Comparison of ENCODE assay signal across 2 cellular contexts in the genomic region with DNA sequence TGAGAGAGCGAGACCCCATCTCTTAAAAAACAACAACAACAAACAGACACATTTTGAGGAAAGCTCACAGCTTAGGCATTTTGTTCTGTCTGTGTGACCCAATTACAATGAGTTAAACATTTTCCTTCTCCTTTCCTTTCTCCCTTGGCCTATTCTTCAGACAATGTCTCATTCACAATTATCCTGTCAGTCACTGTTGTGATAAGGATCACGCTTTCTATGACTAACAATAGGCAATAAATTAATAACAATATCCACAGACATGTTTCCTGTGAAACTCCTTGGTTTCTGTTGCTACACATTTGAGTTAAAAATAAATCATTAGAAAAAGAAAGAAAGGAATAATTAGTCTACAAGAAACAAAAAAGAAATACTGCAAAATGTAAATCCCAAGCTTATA.
TF ChIP-seq lines count a peak whose summit lies in the region.

No MANE protein-coding gene starts in this region.

TF ChIP-seq in endothelial cell of umbilical vein, 7 proteins besides CTCF, POLR2A, EP300 and RAD21 (continued from another document):
- TF ChIP-seq MYC (IDR thresholded peaks at IDR 0.05; ENCODE audit: low read depth, low read length) (no peak), JUN (IDR thresholded peaks at IDR 0.05; ENCODE audit: borderline replicate concordance, insufficient read depth, insufficient read length, low read depth) (peak; percentile 87), FOS (IDR thresholded peaks at IDR 0.05; ENCODE audit: borderline replicate concordance, insufficient read depth, low read length) (peak; percentile 62), POLR2AphosphoS5 (IDR thresholded peaks at IDR 0.05; ENCODE audit: insufficient read depth, low read depth, low read length) (no peak), GATA2 (IDR thresholded peaks at IDR 0.05; ENCODE audit: insufficient read depth, insufficient read length, low read depth, low read length) (peak; percentile 91)
- TF ChIP-seq, protein P1, sequence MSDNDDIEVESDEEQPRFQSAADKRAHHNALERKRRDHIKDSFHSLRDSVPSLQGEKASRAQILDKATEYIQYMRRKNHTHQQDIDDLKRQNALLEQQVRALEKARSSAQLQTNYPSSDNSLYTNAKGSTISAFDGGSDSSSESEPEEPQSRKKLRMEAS (IDR thresholded peaks at IDR 0.05; ENCODE audit: insufficient read depth, insufficient read length), result no peak

TF ChIP-seq in neural cell, 6 proteins besides CTCF, POLR2A, EP300 and RAD21 (continued from another document):
- TF ChIP-seq, protein P2, sequence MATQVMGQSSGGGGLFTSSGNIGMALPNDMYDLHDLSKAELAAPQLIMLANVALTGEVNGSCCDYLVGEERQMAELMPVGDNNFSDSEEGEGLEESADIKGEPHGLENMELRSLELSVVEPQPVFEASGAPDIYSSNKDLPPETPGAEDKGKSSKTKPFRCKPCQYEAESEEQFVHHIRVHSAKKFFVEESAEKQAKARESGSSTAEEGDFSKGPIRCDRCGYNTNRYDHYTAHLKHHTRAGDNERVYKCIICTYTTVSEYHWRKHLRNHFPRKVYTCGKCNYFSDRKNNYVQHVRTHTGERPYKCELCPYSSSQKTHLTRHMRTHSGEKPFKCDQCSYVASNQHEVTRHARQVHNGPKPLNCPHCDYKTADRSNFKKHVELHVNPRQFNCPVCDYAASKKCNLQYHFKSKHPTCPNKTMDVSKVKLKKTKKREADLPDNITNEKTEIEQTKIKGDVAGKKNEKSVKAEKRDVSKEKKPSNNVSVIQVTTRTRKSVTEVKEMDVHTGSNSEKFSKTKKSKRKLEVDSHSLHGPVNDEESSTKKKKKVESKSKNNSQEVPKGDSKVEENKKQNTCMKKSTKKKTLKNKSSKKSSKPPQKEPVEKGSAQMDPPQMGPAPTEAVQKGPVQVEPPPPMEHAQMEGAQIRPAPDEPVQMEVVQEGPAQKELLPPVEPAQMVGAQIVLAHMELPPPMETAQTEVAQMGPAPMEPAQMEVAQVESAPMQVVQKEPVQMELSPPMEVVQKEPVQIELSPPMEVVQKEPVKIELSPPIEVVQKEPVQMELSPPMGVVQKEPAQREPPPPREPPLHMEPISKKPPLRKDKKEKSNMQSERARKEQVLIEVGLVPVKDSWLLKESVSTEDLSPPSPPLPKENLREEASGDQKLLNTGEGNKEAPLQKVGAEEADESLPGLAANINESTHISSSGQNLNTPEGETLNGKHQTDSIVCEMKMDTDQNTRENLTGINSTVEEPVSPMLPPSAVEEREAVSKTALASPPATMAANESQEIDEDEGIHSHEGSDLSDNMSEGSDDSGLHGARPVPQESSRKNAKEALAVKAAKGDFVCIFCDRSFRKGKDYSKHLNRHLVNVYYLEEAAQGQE (IDR thresholded peaks at IDR 0.05; ENCODE audit: borderline replicate concordance), result no peak
- TF ChIP-seq MXI1 (conservative IDR thresholded peaks at IDR 0.05; ENCODE audit: poor library complexity, severe bottlenecking), result no peak
- no peak for TF ChIP-seq EZH2 (IDR thresholded peaks at IDR 0.05; ENCODE audit: borderline replicate concordance, insufficient read depth, low read length, poor library complexity, severe bottlenecking)
- no peak for TF ChIP-seq POLR2AphosphoS5 (IDR thresholded peaks at IDR 0.05)
- no peak for TF ChIP-seq SMC3 (conservative IDR thresholded peaks at IDR 0.05; ENCODE audit: poor library complexity)
